16 cellular contexts compared by ENCODE assay signal in the genomic region with DNA sequence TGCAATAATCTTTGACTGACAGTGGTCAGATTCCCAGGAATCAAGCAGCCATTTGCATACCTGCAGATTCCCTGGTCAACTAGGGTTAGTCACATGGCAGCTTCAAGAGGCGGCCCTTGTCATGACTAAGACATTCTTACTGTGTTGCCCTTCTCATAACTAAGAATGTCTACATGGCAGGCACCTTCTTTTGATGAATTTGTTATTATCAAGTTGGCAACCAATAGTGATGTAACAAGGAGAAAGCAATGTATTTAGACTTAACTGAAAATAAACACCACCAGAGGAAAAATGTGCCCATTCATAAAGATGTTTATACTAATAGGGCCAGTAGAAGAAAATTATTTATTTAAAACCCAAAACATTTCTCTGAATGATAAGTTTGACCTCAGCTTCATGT.
DNase-seq lines count a peak whose midpoint lies in the region; ATAC-seq and TF ChIP-seq lines count a peak whose summit lies in the region.
"Had no signal": no experiment of that assay in that cellular context is flagged by ENCODE, and none has a peak within 500 bp of the region (broad histone marks: within the 10 kb centered on the region; RNA-seq: fewer than 3 reads in every experiment).

No MANE protein-coding gene starts in this region.

- no peak overlapping the region for H2BK5ac ChIP-seq in mesendoderm (ENCODE audit: low read length)

- H3K27ac ChIP-seq in fibroblast of lung (ENCODE audit: insufficient read depth, low read length): no peak overlapping the region
- no peak overlapping the region for H3K27ac ChIP-seq in mesendoderm (ENCODE audit: low read depth, low read length)
- no peak overlapping the region for H3K27ac ChIP-seq in smooth muscle cell (ENCODE audit: low read depth)
- H3K27ac ChIP-seq: C4-2B had no signal

- no peaks in the 10 kb centered on the region for H3K9me3 Mint-ChIP-seq in WTC11
- H3K9me3 Mint-ChIP-seq: CD4-positive, alpha-beta T cell; HFFc6 had no signal

- POLR2A ChIA-PET in WTC11 (lab: Charles Lee): no interaction called here

- H3K4me3 ChIP-seq in fibroblast of lung (replicated peaks in 1 of 4; ENCODE audit: control extremely low read depth in 1 of 4, insufficient read depth in 1 of 4, low read depth in 3 of 4, low read length in 4 of 4) (no peak overlapping the region), mesendoderm (ENCODE audit: low read length) (no peak overlapping the region), smooth muscle cell (no peak overlapping the region)
- H3K4me3 ChIP-seq: K562 had no signal

- no peak overlapping the region for H3K23ac ChIP-seq in mesendoderm (ENCODE audit: low read length)

- H3K4ac ChIP-seq in mesendoderm (ENCODE audit: low read depth, low read length): no peak overlapping the region

- H3K9ac ChIP-seq in fibroblast of lung (ENCODE audit: insufficient read depth, low read length) (no peak overlapping the region), mesendoderm (ENCODE audit: low read length) (no peak overlapping the region), smooth muscle cell (ENCODE audit: low read depth) (no peak overlapping the region)

- no peak overlapping the region for H2BK120ac ChIP-seq in mesendoderm (ENCODE audit: low read depth, low read length)

- H3K27me3 ChIP-seq in fibroblast of lung (ENCODE audit: control insufficient read depth, insufficient read depth, low read length): no peaks in the 10 kb centered on the region
- H3K27me3 ChIP-seq in mesendoderm (ENCODE audit: insufficient read depth, low read length, poor library complexity): no peaks in the 10 kb centered on the region
- H3K27me3 ChIP-seq in smooth muscle cell (ENCODE audit: low read depth): no peaks in the 10 kb centered on the region

- H3K4me2 ChIP-seq in fibroblast of lung (ENCODE audit: extremely low read depth, insufficient read depth, low read length): no peak overlapping the region
- no peak overlapping the region for H3K4me2 ChIP-seq in mesendoderm (ENCODE audit: low read length)
- peak overlapping the region; percentile 35 for H3K4me2 ChIP-seq in smooth muscle cell

- H3K36me3 Mint-ChIP-seq in WTC11: no peaks in the 10 kb centered on the region

- no peaks in the 10 kb centered on the region for H3K79me1 ChIP-seq in mesendoderm (ENCODE audit: low read length)

- H3K36me3 ChIP-seq in fibroblast of lung (ENCODE audit: control insufficient read depth, insufficient read depth, low read length) (no peaks in the 10 kb centered on the region), mesendoderm (ENCODE audit: control insufficient read depth, insufficient read depth, low read length) (no peaks in the 10 kb centered on the region), smooth muscle cell (ENCODE audit: low read depth) (no peaks in the 10 kb centered on the region)

- WGBS in mesendoderm (ENCODE audit: extremely low coverage, insufficient coverage, low lambda C conversion rate): no CpG with 5 or more reads among the region's 1 CpG
- WGBS in smooth muscle cell (ENCODE audit: low lambda C conversion rate): 67% methylated on average over 1 of the region's 1 CpG

- H3K27me3 Mint-ChIP-seq in WTC11 (ENCODE audit: low read depth): no peaks in the 10 kb centered on the region
- H3K27me3 Mint-ChIP-seq: CD4-positive, alpha-beta T cell had no signal

- no peaks in the 10 kb centered on the region for H3F3A ChIP-seq in smooth muscle cell (ENCODE audit: low read depth)

- peaks cover 3% of the 10 kb centered on the region; the same call in 1 of the 2 replicates for H3K4me1 Mint-ChIP-seq in WTC11

- peak overlapping the region; percentile 18 for H3K18ac ChIP-seq in mesendoderm (ENCODE audit: low read length)

- no peaks in the 10 kb centered on the region for H3K4me1 ChIP-seq in fibroblast of lung (ENCODE audit: control insufficient read depth, extremely low read depth, insufficient read depth, low read length)
- H3K4me1 ChIP-seq in mesendoderm (ENCODE audit: control insufficient read depth, low read depth, low read length): no peaks in the 10 kb centered on the region
- H3K4me1 ChIP-seq in smooth muscle cell (ENCODE audit: low read depth): peaks cover 8% of the 10 kb centered on the region
- H3K4me1 ChIP-seq: Caco-2 had no signal

- no peak overlapping the region for H3K27ac Mint-ChIP-seq in WTC11
- H3K27ac Mint-ChIP-seq: CD4-positive, alpha-beta T cell; HFFc6 had no signal

- H3K4me3 Mint-ChIP-seq in WTC11: no peak overlapping the region
- H3K4me3 Mint-ChIP-seq: CD4-positive, alpha-beta T cell; HFFc6 had no signal

- CTCF ChIA-PET in WTC11 (lab: Charles Lee): no interaction called here

- no peak for TF ChIP-seq CTCF in WTC11 (IDR thresholded peaks at IDR 0.05)
- no peak for TF ChIP-seq CTCF in fibroblast of lung (conservative IDR thresholded peaks at IDR 0.05 in 1 of 2, IDR thresholded peaks at IDR 0.05 in 1 of 2; ENCODE audit: low read depth in 1 of 2, low read length in 2 of 2)
- TF ChIP-seq CTCF in smooth muscle cell (IDR thresholded peaks at IDR 0.05; ENCODE audit: borderline replicate concordance, insufficient read depth, poor library complexity, severe bottlenecking): no peak

- H3K79me2 ChIP-seq in fibroblast of lung (ENCODE audit: control insufficient read depth, insufficient read depth, low read length) (no peaks in the 10 kb centered on the region), mesendoderm (ENCODE audit: control insufficient read depth, insufficient read depth, low read length) (no peaks in the 10 kb centered on the region), smooth muscle cell (ENCODE audit: low read depth) (no peaks in the 10 kb centered on the region)

- no peak overlapping the region for H3K56ac ChIP-seq in mesendoderm (ENCODE audit: low read length)

- no peaks in the 10 kb centered on the region for H3K9me3 ChIP-seq in fibroblast of lung (ENCODE audit: control insufficient read depth, insufficient read depth, low read depth, low read length)
- no peaks in the 10 kb centered on the region for H3K9me3 ChIP-seq in smooth muscle cell (replicated peaks; ENCODE audit: low read depth)
- H3K9me3 ChIP-seq: Caco-2 had no signal

- no peak overlapping the region for H4K5ac ChIP-seq in mesendoderm (ENCODE audit: low read length)

- no peak overlapping the region for H2BK15ac ChIP-seq in mesendoderm (replicated peaks; ENCODE audit: low read depth)

- no peak for ATAC-seq in WTC11
- ATAC-seq in GM21528 (IDR thresholded peaks at IDR 0.05; ENCODE audit: low FRiP score, unreplicated experiment): no peak
- ATAC-seq in HG03108 (IDR thresholded peaks at IDR 0.05; ENCODE audit: unreplicated experiment): no peak
- ATAC-seq: HCT116, K562 had no signal

- H2AK5ac ChIP-seq in mesendoderm (ENCODE audit: low read length): no peak overlapping the region

- no peak overlapping the region for H2AFZ ChIP-seq in fibroblast of lung (ENCODE audit: low read length)
- H2AFZ ChIP-seq in smooth muscle cell (ENCODE audit: low read depth): no peak overlapping the region

- DNase-seq in WTC11 (ENCODE audit: low spot score): no peak
- peak; percentile 39 to 65 for DNase-seq in fibroblast of lung (ENCODE audit: low read depth in 2 of 2)
- DNase-seq in mesendoderm: no peak
- no peak for DNase-seq in smooth muscle cell (lab: John Stamatoyannopoulos, UW; ENCODE audit: unreplicated experiment)
- DNase-seq in mesenteric fat pad (ENCODE audit: low spot score): no peak
- no peak for DNase-seq in cortex of kidney (lab: John Stamatoyannopoulos, UW)
- DNase-seq: AML-193; Caco-2; CD4-positive, alpha-beta T cell; H7; HFFc6 had no signal

- H4K8ac ChIP-seq in mesendoderm (ENCODE audit: low read depth, low read length): no peak overlapping the region

- no peaks in the 10 kb centered on the region for H4K20me1 ChIP-seq in fibroblast of lung (ENCODE audit: control insufficient read depth, extremely low read depth, insufficient read depth, low read length)
- H4K20me1 ChIP-seq in smooth muscle cell (ENCODE audit: low read depth): no peaks in the 10 kb centered on the region

TF ChIP-seq in WTC11, 78 proteins besides CTCF, POLR2A, EP300 and RAD21 (continues in another document):
- no peak for TF ChIP-seq MXD4 (CRISPR knock-in tag; IDR thresholded peaks at IDR 0.05; ENCODE audit: borderline replicate concordance)
- no peak for TF ChIP-seq ZBTB43 (CRISPR knock-in tag; IDR thresholded peaks at IDR 0.05)
- TF ChIP-seq, protein P1, sequence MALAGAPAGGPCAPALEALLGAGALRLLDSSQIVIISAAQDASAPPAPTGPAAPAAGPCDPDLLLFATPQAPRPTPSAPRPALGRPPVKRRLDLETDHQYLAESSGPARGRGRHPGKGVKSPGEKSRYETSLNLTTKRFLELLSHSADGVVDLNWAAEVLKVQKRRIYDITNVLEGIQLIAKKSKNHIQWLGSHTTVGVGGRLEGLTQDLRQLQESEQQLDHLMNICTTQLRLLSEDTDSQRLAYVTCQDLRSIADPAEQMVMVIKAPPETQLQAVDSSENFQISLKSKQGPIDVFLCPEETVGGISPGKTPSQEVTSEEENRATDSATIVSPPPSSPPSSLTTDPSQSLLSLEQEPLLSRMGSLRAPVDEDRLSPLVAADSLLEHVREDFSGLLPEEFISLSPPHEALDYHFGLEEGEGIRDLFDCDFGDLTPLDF (CRISPR knock-in tag; IDR thresholded peaks at IDR 0.05): no peak
- TF ChIP-seq, protein P2, sequence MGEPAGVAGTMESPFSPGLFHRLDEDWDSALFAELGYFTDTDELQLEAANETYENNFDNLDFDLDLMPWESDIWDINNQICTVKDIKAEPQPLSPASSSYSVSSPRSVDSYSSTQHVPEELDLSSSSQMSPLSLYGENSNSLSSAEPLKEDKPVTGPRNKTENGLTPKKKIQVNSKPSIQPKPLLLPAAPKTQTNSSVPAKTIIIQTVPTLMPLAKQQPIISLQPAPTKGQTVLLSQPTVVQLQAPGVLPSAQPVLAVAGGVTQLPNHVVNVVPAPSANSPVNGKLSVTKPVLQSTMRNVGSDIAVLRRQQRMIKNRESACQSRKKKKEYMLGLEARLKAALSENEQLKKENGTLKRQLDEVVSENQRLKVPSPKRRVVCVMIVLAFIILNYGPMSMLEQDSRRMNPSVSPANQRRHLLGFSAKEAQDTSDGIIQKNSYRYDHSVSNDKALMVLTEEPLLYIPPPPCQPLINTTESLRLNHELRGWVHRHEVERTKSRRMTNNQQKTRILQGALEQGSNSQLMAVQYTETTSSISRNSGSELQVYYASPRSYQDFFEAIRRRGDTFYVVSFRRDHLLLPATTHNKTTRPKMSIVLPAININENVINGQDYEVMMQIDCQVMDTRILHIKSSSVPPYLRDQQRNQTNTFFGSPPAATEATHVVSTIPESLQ (CRISPR knock-in tag; IDR thresholded peaks at IDR 0.05): no peak

Comparison
In these comparisons a context has a peak if more than half of its experiments do, and no peak if none do; other contexts are left out.
1. DNase-seq: peak in fibroblast of lung (2 of 2); none in WTC11 (single experiment), mesendoderm (single experiment), smooth muscle cell (single experiment), mesenteric fat pad (single experiment) and cortex of kidney (single experiment).